Comparison of ENCODE assay signal across 31 cellular contexts in genomic region chr14:102953100-102953499, GRCh38. TPM values are rescaled to one million over a fixed set of nuclear protein-coding genes. Genes with fewer than 3 reads are reported as not detected.
"Had no signal": no experiment of that assay in that cellular context is flagged by ENCODE, and none has a peak within 500 bp of the region (broad histone marks: within the 10 kb centered on the region; RNA-seq: fewer than 3 reads in every experiment).

No MANE protein-coding gene starts in this region.

- H3K27me3 Mint-ChIP-seq: activated CD4-positive, alpha-beta T cell treated with anti-CD3 and anti-CD28 coated beads, Interleukin-2, amount 10 ng/mL, durations not matched to agents 24 days and 14 days; activated naive CD8-positive, alpha-beta T cell treated with anti-CD3 and anti-CD28 coated beads, Interleukin-2, amount 50 U/mL, for 24 hours; activated T-cell treated with anti-CD3 and anti-CD28 coated beads, Interleukin-2, amount 50 U/mL, for 24 hours had no signal

- DNase-seq: activated CD4-positive, alpha-beta T cell treated with anti-CD3 and anti-CD28 coated beads, Interleukin-2, amount 10 ng/mL, durations not matched to agents 24 days and 14 days; activated CD4-positive, alpha-beta T cell treated with anti-CD3 and anti-CD28 coated beads, Interleukin-2, amount 50 U/mL, for 48 hours; activated CD4-positive, CD25-positive, alpha-beta regulatory T cell; activated CD8-positive, alpha-beta T cell treated with anti-CD3 and anti-CD28 coated beads, Interleukin-2, amount 10 ng/mL, durations not matched to agents 7 days and 5 days; activated gamma-delta T cell treated with Interleukin-2 at 50 U/mL for 16 hours; activated naive CD4-positive, alpha-beta T cell treated with anti-CD3 and anti-CD28 coated beads for 36 hours; activated naive CD8-positive, alpha-beta T cell treated with anti-CD3 and anti-CD28 coated beads, Interleukin-2, amount 50 U/mL, for 24 hours; activated T-cell treated with anti-CD3 and anti-CD28 coated beads, Interleukin-2, amount 50 U/mL, for 24 hours; anterior cingulate cortex; central memory CD4-positive, alpha-beta T cell; MM.1S; MV-4-11; NCI-H1092; NCI-H1436 treated with DMSO at 0.1 percent for 48 hours; NCI-H1694 treated with DMSO at 0.1 percent for 48 hours; NCI-H2029; NCI-H510A; NCI-H526; NCI-H748 treated with DMSO at 0.1 percent for 48 hours; NK-92 treated with Interleukin-12 subunit alpha and Interleukin-12 subunit beta, amount 100 ng/mL, for 24 hours; OCI-M1; SHP77; SJCRH30; T1000; WERI-Rb-1 had no signal

- H3K9me3 Mint-ChIP-seq: activated CD4-positive, alpha-beta T cell treated with anti-CD3 and anti-CD28 coated beads, Interleukin-2, amount 10 ng/mL, durations not matched to agents 24 days and 14 days; activated naive CD4-positive, alpha-beta T cell treated with anti-CD3 and anti-CD28 coated beads for 36 hours; activated naive CD4-positive, alpha-beta T cell treated with anti-CD3 and anti-CD28 coated beads, Interleukin-2, amount 50 U/mL, for 72 hours; activated naive CD8-positive, alpha-beta T cell treated with anti-CD3 and anti-CD28 coated beads, Interleukin-2, amount 50 U/mL, for 24 hours; activated T-cell treated with anti-CD3 and anti-CD28 coated beads, Interleukin-2, amount 50 U/mL, for 24 hours; activated T-helper 2 cell treated with anti-CD3 and anti-CD28 coated beads, Interferon-gamma antibody, Interleukin-2, Interleukin-4, amounts not matched to agents 10 μg/mL and 5 μg/mL and 100 μg/mL, durations not matched to agents 14 hours and 24 hours and 36 hours; brain had no signal

- H3K27ac Mint-ChIP-seq: activated CD4-positive, alpha-beta T cell treated with anti-CD3 and anti-CD28 coated beads, Interleukin-2, amount 10 ng/mL, durations not matched to agents 24 days and 14 days; activated CD8-positive, alpha-beta T cell treated with anti-CD3 and anti-CD28 coated beads, Interleukin-2, amount 10 ng/mL, durations not matched to agents 7 days and 5 days; activated naive CD4-positive, alpha-beta T cell treated with anti-CD3 and anti-CD28 coated beads for 36 hours; activated naive CD8-positive, alpha-beta T cell treated with anti-CD3 and anti-CD28 coated beads, Interleukin-2, amount 50 U/mL, for 24 hours; activated T-cell treated with anti-CD3 and anti-CD28 coated beads, Interleukin-2, amount 50 U/mL, for 24 hours; activated T-helper 2 cell treated with anti-CD3 and anti-CD28 coated beads, Interferon-gamma antibody, Interleukin-2, Interleukin-4, amounts not matched to agents 10 μg/mL and 5 μg/mL and 100 μg/mL, durations not matched to agents 14 hours and 24 hours and 36 hours had no signal

- H3K27ac ChIP-seq: KMS-11, SJCRH30, WERI-Rb-1 had no signal

- H3K9me3 ChIP-seq: SJCRH30 had no signal

- H3K9ac ChIP-seq: KMS-11 had no signal

- H3K27me3 ChIP-seq: SJCRH30 had no signal

- H3K4me3 Mint-ChIP-seq: activated CD4-positive, alpha-beta T cell treated with anti-CD3 and anti-CD28 coated beads, Interleukin-2, amount 10 ng/mL, durations not matched to agents 24 days and 14 days; activated CD8-positive, alpha-beta T cell treated with anti-CD3 and anti-CD28 coated beads, Interleukin-2, amount 10 ng/mL, durations not matched to agents 7 days and 5 days; activated naive CD4-positive, alpha-beta T cell treated with anti-CD3 and anti-CD28 coated beads for 36 hours; activated naive CD8-positive, alpha-beta T cell treated with anti-CD3 and anti-CD28 coated beads, Interleukin-2, amount 50 U/mL, for 24 hours; activated T-cell treated with anti-CD3 and anti-CD28 coated beads, Interleukin-2, amount 50 U/mL, for 24 hours; brain had no signal

- H3K4me3 ChIP-seq: SJCRH30, SK-N-MC had no signal

- H3K36me3 Mint-ChIP-seq: activated naive CD4-positive, alpha-beta T cell treated with anti-CD3 and anti-CD28 coated beads, Interleukin-2, amount 50 U/mL, for 72 hours had no signal

RNA-seq across cellular contexts. Expression of gene AMN, which starts 30.6 kb away (rescaled TPM):
- total RNA-seq: LHCN-M2, SJCRH30 had no signal
